Comparison of ENCODE assay signal across 9 cellular contexts in the genomic region with DNA sequence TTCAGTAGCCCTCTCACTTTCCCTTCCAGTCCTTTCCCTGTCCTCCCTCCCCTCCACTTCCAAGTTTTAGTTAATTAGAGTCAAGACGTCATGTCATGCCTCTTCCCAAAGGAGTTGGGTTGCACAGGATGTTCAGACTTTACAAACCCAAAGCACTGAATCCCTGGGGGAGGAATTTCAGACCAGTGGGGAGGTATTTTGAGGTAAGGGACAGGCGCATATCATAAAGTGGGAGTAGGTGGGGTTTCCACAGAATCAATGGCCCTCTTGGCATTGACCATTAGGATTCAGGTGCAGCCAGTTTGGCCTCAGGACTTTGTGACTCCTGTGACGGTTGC. TPM values are rescaled to one million over a fixed set of nuclear protein-coding genes. Genes with fewer than 3 reads are reported as not detected.
DNase-seq lines count a peak whose midpoint lies in the region; ATAC-seq, FAIRE-seq and TF ChIP-seq lines count a peak whose summit lies in the region.
"Had no signal": no experiment of that assay in that cellular context is flagged by ENCODE, and none has a peak within 500 bp of the region (broad histone marks: within the 10 kb centered on the region; RNA-seq: fewer than 3 reads in every experiment).

No MANE protein-coding gene starts in this region.

- TF ChIP-seq CTCF in fibroblast of the aortic adventitia (IDR thresholded peaks at IDR 0.05; ENCODE audit: insufficient read depth, low read length) (no peak), retinal pigment epithelial cell (conservative IDR thresholded peaks at IDR 0.05; ENCODE audit: low read depth, low read length) (no peak)

- DNase-seq in T-cell (no peak), fibroblast of the aortic adventitia (ENCODE audit: low read depth) (no peak), retinal pigment epithelial cell (ENCODE audit: low read depth) (no peak), nucleus accumbens (lab: John Stamatoyannopoulos, UW) (no peak), NCI-H524 treated with DMSO at 0.1 percent for 48 hours (lab: John Stamatoyannopoulos, UW) (no peak), GM19239 (ENCODE audit: insufficient read length, low spot score) (no peak)
- no peak for DNase-seq in stimulated activated CD4-positive, alpha-beta T cell treated with anti-CD3 and anti-CD28 coated beads, Interleukin-2, amount 100 ng/mL, for 24 hours

- H3K27ac Mint-ChIP-seq in T-cell: peak overlapping the region; percentile 96 to 99

- H3K4me3 ChIP-seq in GM08714 (ENCODE audit: low read length): peak overlapping the region; percentile 92
- peak overlapping the region; percentile 96 for H3K4me3 ChIP-seq in fibroblast of the aortic adventitia (ENCODE audit: low read depth, low read length)
- peak overlapping the region; percentile 97 for H3K4me3 ChIP-seq in retinal pigment epithelial cell (ENCODE audit: low read length)

- peak overlapping the region; percentile 88 to 98 (median 96) for H3K4me3 Mint-ChIP-seq in T-cell

- H3K4me1 Mint-ChIP-seq in T-cell: peaks cover 15 to 30% (median 28%) of the 10 kb centered on the region in 3 donors

- H3K27me3 Mint-ChIP-seq in T-cell: no peaks in the 10 kb centered on the region

- H3K36me3 Mint-ChIP-seq in T-cell: peaks cover 5% of the 10 kb centered on the region

- FAIRE-seq in GM19239 (lab: Jason Lieb, UNC): no peak
- FAIRE-seq: TTC549 had no signal

- no peaks in the 10 kb centered on the region for H3K9me3 Mint-ChIP-seq in T-cell

- ATAC-seq in T-cell (replicated peaks in 1 of 4): no peak

- POLR2A ChIA-PET in T-cell (lab: Charles Lee): interaction anchor here in 1 of 2 donors (1.5 kb wide), 1 partner anchor 15 kb away, joined by 3 read pairs; no protein-coding TSS in a partner anchor

- CTCF ChIA-PET in T-cell (lab: Charles Lee): interaction anchor here in 1 of 2 donors (0.6 to 1.4 kb wide), 3 partner anchors 15 to 207 kb away, joined by 3 to 8 read pairs (median 6); a partner anchor contains a TSS

RNA-seq across cellular contexts. Expression of a gene that starts 0.7 kb away (rescaled TPM):
- total RNA-seq in T-cell (10 to 100 TPM; 16.2 to 26.8 (median 21.9) TPM), fibroblast of the aortic adventitia (ENCODE audit: low replicate concordance) (8.4 and 24.9 TPM in 2 replicates)

RNA-seq across cellular contexts. Expression of a gene that starts 8.4 kb away (rescaled TPM):
- total RNA-seq in T-cell (10 to 100 TPM in 3 of 5 donors, 1 to 10 TPM in 2; 3.6 to 16.7 (median 11.7) TPM), fibroblast of the aortic adventitia (ENCODE audit: low replicate concordance) (8.8 and 22.0 TPM in 2 replicates)

RNA-seq across cellular contexts. Expression of a gene that starts 20.6 kb away (rescaled TPM):
- total RNA-seq in T-cell (100 to 1,000 TPM; 116 to 189 (median 124) TPM), fibroblast of the aortic adventitia (ENCODE audit: low replicate concordance) (23.7 and 31.5 TPM in 2 replicates)

RNA-seq across cellular contexts. Expression of a gene that starts 34.6 kb away (rescaled TPM):
- total RNA-seq in T-cell: 100 to 1,000 TPM in 3 of 5 donors, 10 to 100 TPM in 2; 55.0 to 136 (median 123) TPM
- 47.2 and 99.4 TPM in 2 replicates for total RNA-seq in fibroblast of the aortic adventitia (ENCODE audit: low replicate concordance)
